Comparison of ENCODE assay signal across 9 cellular contexts in genomic region chr15:67186226-67186649, GRCh38.
DNase-seq lines count a peak whose midpoint lies in the region; ATAC-seq, FAIRE-seq and TF ChIP-seq lines count a peak whose summit lies in the region.
"Had no signal": no experiment of that assay in that cellular context is flagged by ENCODE, and none has a peak within 500 bp of the region (broad histone marks: within the 10 kb centered on the region; RNA-seq: fewer than 3 reads in every experiment).

No MANE protein-coding gene starts in this region.

- H3K36me3 ChIP-seq in Panc1 (ENCODE audit: control insufficient read depth, insufficient read depth, low read length) (peaks cover 52% of the 10 kb centered on the region), gastroesophageal sphincter (peaks cover 0 to 60% of the 10 kb centered on the region in 2 donors), trophoblast cell (ENCODE audit: control insufficient read depth in 1 of 2, insufficient read depth in 2 of 2, low read length in 2 of 2) (peaks cover 65 to 73% of the 10 kb centered on the region in 2 experiments)

- H3K27me3 ChIP-seq in Panc1 (ENCODE audit: control insufficient read depth, insufficient read depth, low read length) (no peaks in the 10 kb centered on the region), gastroesophageal sphincter (no peaks in the 10 kb centered on the region), trophoblast cell (ENCODE audit: insufficient read depth, low read length) (no peaks in the 10 kb centered on the region)

- in situ Hi-C loops in Panc1 (cut with HindIII; ENCODE audit: low pct_unique_long_range_greater_than_20kb, low sequenced_read_pairs): no loop called here

- BruUV-seq in Panc1 (replicated peaks; lab: Mats Ljungman, UMichigan): no TSS peak

- no peak overlapping the region for H4K12ac ChIP-seq in trophoblast cell (ENCODE audit: low read depth, low read length)

- H3K9me3 Mint-ChIP-seq in type B pancreatic cell: no peaks in the 10 kb centered on the region

- H3K27ac ChIP-seq in Panc1 (ENCODE audit: low read length): peak overlapping the region; percentile 84
- H3K27ac ChIP-seq in gastroesophageal sphincter: peak overlapping the region; percentile 6 to 83 (median 74)
- H3K27ac ChIP-seq in trophoblast cell (ENCODE audit: low read depth, low read length): no peak overlapping the region

- H3K79me1 ChIP-seq in trophoblast cell (ENCODE audit: low read length): no peaks in the 10 kb centered on the region

- peaks cover 17% of the 10 kb centered on the region for H3K4me1 Mint-ChIP-seq in type B pancreatic cell (ENCODE audit: unreplicated experiment)

- no peak overlapping the region for H3K9ac ChIP-seq in trophoblast cell (ENCODE audit: low read length)

- TF ChIP-seq POLR2A in gastroesophageal sphincter (IDR thresholded peaks at IDR 0.05): no peak

- FAIRE-seq in frontal cortex (lab: Jason Lieb, UNC): no peak
- FAIRE-seq: islet of Langerhans had no signal

- H3K9me3 ChIP-seq in Panc1 (ENCODE audit: control insufficient read depth, insufficient read depth, low read depth, low read length): no peaks in the 10 kb centered on the region
- no peaks in the 10 kb centered on the region for H3K9me3 ChIP-seq in gastroesophageal sphincter
- peaks cover 2% of the 10 kb centered on the region for H3K9me3 ChIP-seq in trophoblast cell (ENCODE audit: insufficient read depth, low read depth, low read length)

- H4K91ac ChIP-seq in trophoblast cell (ENCODE audit: low read depth, low read length): no peak overlapping the region

- ATAC-seq in Panc1 (0 out of 2 replicates have a peak, but pooled peaks have one; percentile 2), gastroesophageal sphincter (peak; percentile 19), GM19467 (IDR thresholded peaks at IDR 0.05; ENCODE audit: unreplicated experiment) (no peak)

- H3K27me3 Mint-ChIP-seq in type B pancreatic cell: no peaks in the 10 kb centered on the region

- POLR2A ChIA-PET in Panc1 (lab: Charles Lee): interaction anchor here (0.7 kb wide), 1 partner anchor 83 kb away, joined by 8 read pairs; no protein-coding TSS in a partner anchor

- no peak overlapping the region for H3K23ac ChIP-seq in trophoblast cell (ENCODE audit: low read length)

- H3K4me1 ChIP-seq in Panc1 (ENCODE audit: control insufficient read depth, insufficient read depth, low read length): peaks cover 91% of the 10 kb centered on the region
- peaks cover 10 to 79% (median 44%) of the 10 kb centered on the region in 3 donors for H3K4me1 ChIP-seq in gastroesophageal sphincter
- H3K4me1 ChIP-seq in trophoblast cell (ENCODE audit: control insufficient read depth in 1 of 2, insufficient read depth in 2 of 2, low read length in 2 of 2): no peaks in the 10 kb centered on the region

- DNase-seq in CD1c-positive myeloid dendritic cell (ENCODE audit: extremely low spot score) (peak; percentile 17), Panc1 (ENCODE audit: low read depth, low spot score) (no peak), pons (ENCODE audit: low spot score) (peak; percentile 17), type B pancreatic cell (ENCODE audit: extremely low spot score, unreplicated experiment) (no peak), frontal cortex (ENCODE audit: low spot score in 2 of 2) (no peak), trophoblast cell (no peak)

- no peak overlapping the region for H2BK120ac ChIP-seq in trophoblast cell (ENCODE audit: insufficient read depth, low read length, poor library complexity)

- H3K4me3 Mint-ChIP-seq in type B pancreatic cell: no peak overlapping the region

- H2AK5ac ChIP-seq in trophoblast cell (ENCODE audit: low read length): no peak overlapping the region

- H3K18ac ChIP-seq in trophoblast cell (ENCODE audit: low read length): no peak overlapping the region

- no peak overlapping the region for H4K8ac ChIP-seq in trophoblast cell (ENCODE audit: low read depth, low read length)

- no peaks in the 10 kb centered on the region for H3K79me2 ChIP-seq in trophoblast cell (ENCODE audit: control insufficient read depth, insufficient read depth, low read length, poor library complexity)

- H3K4me2 ChIP-seq in trophoblast cell (ENCODE audit: low read length): no peak overlapping the region

- H3K14ac ChIP-seq in trophoblast cell (ENCODE audit: low read length): no peak overlapping the region

- 22 to 38% methylated on average over 3 to 4 of the region's 6 CpGs for WGBS in gastroesophageal sphincter (ENCODE audit: low coverage in 1 of 2), 2 donors
- no CpG with 5 or more reads among the region's 6 CpGs for WGBS in trophoblast cell (ENCODE audit: extremely low coverage, insufficient coverage, insufficient read length)

- no peak overlapping the region for H3K4ac ChIP-seq in trophoblast cell (ENCODE audit: low read depth, low read length)

- H2BK12ac ChIP-seq in trophoblast cell (ENCODE audit: low read length): no peak overlapping the region

- no peak overlapping the region for H3K27ac Mint-ChIP-seq in type B pancreatic cell

- no peak overlapping the region for H3K4me3 ChIP-seq in Panc1 (ENCODE audit: low read depth in 2 of 2, low read length in 2 of 2)
- no peak overlapping the region for H3K4me3 ChIP-seq in gastroesophageal sphincter
- no peak overlapping the region for H3K4me3 ChIP-seq in trophoblast cell (ENCODE audit: low read depth, low read length)

- no peak overlapping the region for H2BK5ac ChIP-seq in trophoblast cell (ENCODE audit: low read depth, low read length, poor library complexity)

- CTCF ChIA-PET in Panc1 (lab: Charles Lee): no interaction called here

- intact Hi-C loops in Panc1 (cut with micrococcal nuclease; ENCODE audit: unreplicated experiment): no loop called here

- H3K36me3 Mint-ChIP-seq in type B pancreatic cell: peaks cover 48% of the 10 kb centered on the region

- TF ChIP-seq EP300 in gastroesophageal sphincter (IDR thresholded peaks at IDR 0.05): no peak

- TF ChIP-seq CTCF in Panc1 (IDR thresholded peaks at IDR 0.05) (no peak), gastroesophageal sphincter (IDR thresholded peaks at IDR 0.05) (no peak), type B pancreatic cell (conservative IDR thresholded peaks at IDR 0.05) (no peak)

- no peak overlapping the region for H2AFZ ChIP-seq in trophoblast cell (ENCODE audit: insufficient read depth, low read length, poor library complexity)

Comparison
In these comparisons a context has a peak if more than half of its experiments do, and no peak if none do; other contexts are left out.
1. DNase-seq: peak in CD1c-positive myeloid dendritic cell (single experiment) and pons (single experiment); none in Panc1 (single experiment), type B pancreatic cell (single experiment), frontal cortex (0 of 2) and trophoblast cell (0 of 2).